In genomic region chr11:5161045-5161444, GRCh38 we compare ENCODE assay signal across 11 cellular contexts. TPM values are rescaled to one million over a fixed set of nuclear protein-coding genes. Genes with fewer than 3 reads are reported as not detected.
"Had no signal": no experiment of that assay in that cellular context is flagged by ENCODE, and none has a peak within 500 bp of the region (broad histone marks: within the 10 kb centered on the region; RNA-seq: fewer than 3 reads in every experiment).

No MANE protein-coding gene starts in this region.

RNA-seq across cellular contexts. Expression of gene OR52A1, which starts 6.5 kb away (rescaled TPM):
- total RNA-seq: OCI-LY7, PC-3, PC-9, Peyer's patch, Right ventricle myocardium inferior, Right ventricle myocardium superior, RPMI7951, SJCRH30, SK-MEL-5 had no signal
- polyA plus RNA-seq: SK-N-SH had no signal

RNA-seq across cellular contexts. Expression of gene OR52A5, which starts 22.9 kb away (rescaled TPM):
- total RNA-seq: OCI-LY7, PC-3, PC-9, Peyer's patch, Right ventricle myocardium inferior, Right ventricle myocardium superior, RPMI7951, SJCRH30, SJSA1, SK-MEL-5 had no signal
- polyA plus RNA-seq: SK-N-SH had no signal

RNA-seq across cellular contexts. Expression of gene OR51V1, which starts 39.4 kb away (rescaled TPM):
- total RNA-seq: OCI-LY7, PC-3, PC-9, Peyer's patch, Right ventricle myocardium inferior, Right ventricle myocardium superior, RPMI7951, SJCRH30, SJSA1, SK-MEL-5 had no signal
- polyA plus RNA-seq: SK-N-SH had no signal
